1 cellular context compared by ENCODE assay signal in genomic region chr12:6963741-6964446, GRCh38.
TF ChIP-seq lines count a peak whose summit lies in the region.

No MANE protein-coding gene starts in this region.

TF ChIP-seq in GM12878, 131 proteins besides CTCF, POLR2A, EP300 and RAD21:
- peak; percentile 40; the same call in 1 of the 2 replicates for TF ChIP-seq YY1 (IDR thresholded peaks at IDR 0.05; ENCODE audit: low read depth, low read length)
- no peak for TF ChIP-seq JUNB (IDR thresholded peaks at IDR 0.05)
